ENCODE assay signal across 36 cellular contexts in the genomic region with DNA sequence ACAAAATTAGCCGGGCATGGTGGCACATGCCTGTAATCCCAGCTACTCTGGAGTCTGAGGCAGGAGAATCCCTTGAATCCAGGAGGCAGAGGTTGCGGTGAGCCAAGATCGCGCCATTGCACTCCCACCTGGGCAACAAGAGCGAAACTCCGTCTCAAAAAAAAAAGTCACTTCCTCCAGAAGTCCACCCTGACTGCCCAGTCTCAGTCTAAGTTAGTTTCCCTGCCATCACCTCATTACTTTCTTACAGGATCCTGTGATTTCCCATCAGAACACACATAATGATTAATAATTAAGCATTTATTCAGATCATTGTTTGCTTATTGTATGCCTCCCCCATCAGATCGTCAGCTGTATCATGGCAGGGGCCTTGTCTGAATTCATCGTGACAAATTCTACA. TPM values are rescaled to one million over a fixed set of nuclear protein-coding genes. Genes with fewer than 3 reads are reported as not detected.
"Had no signal": no experiment of that assay in that cellular context is flagged by ENCODE, and none has a peak within 500 bp of the region (broad histone marks: within the 10 kb centered on the region; RNA-seq: fewer than 3 reads in every experiment).

No MANE protein-coding gene starts in this region.

- H3K4me3 Mint-ChIP-seq: activated B cell treated with CpG ODN at 0.5 μM for 24 hours; activated CD4-positive, alpha-beta memory T cell treated with anti-CD3 and anti-CD28 coated beads for 36 hours; activated CD8-positive, alpha-beta memory T cell treated with anti-CD3 and anti-CD28 coated beads, Interleukin-2, amount 10 ng/mL, durations not matched to agents 7 days and 5 days; activated CD8-positive, alpha-beta T cell treated with anti-CD3 and anti-CD28 coated beads, Interleukin-2, amount 10 ng/mL, durations not matched to agents 7 days and 5 days; activated naive CD8-positive, alpha-beta T cell treated with anti-CD3 and anti-CD28 coated beads, Interleukin-2, amount 10 ng/mL, durations not matched to agents 7 days and 5 days; brain; dendritic cell treated with granulocyte-macrophage colony-stimulating factor and Interleukin-4, amounts not matched to agents 40 ng/mL and 50 ng/mL, for 4 days; endodermal cell; T-helper 1 cell treated with Interleukin-12 subunit alpha and Interleukin-12 subunit beta and Interleukin-4 antibody, amounts not matched to agents 30 μg/mL and 1 μg/mL, for 36 hours had no signal

- DNase-seq: activated B cell treated with CpG ODN at 0.5 μM for 24 hours; activated CD4-positive, alpha-beta memory T cell treated with anti-CD3 and anti-CD28 coated beads for 36 hours; activated CD4-positive, alpha-beta T cell treated with anti-CD3 and anti-CD28 coated beads for 48 hours; activated CD4-positive, alpha-beta T cell treated with anti-CD3 and anti-CD28 coated beads, Interleukin-2, amount 50 U/mL, for 1 hour; activated CD8-positive, alpha-beta memory T cell treated with anti-CD3 and anti-CD28 coated beads, Interleukin-2, amount 10 ng/mL, durations not matched to agents 7 days and 5 days; activated CD8-positive, alpha-beta memory T cell treated with anti-CD3 and anti-CD28 coated beads, Interleukin-2, amount 50 U/mL, for 4 hours; activated CD8-positive, alpha-beta T cell treated with anti-CD3 and anti-CD28 coated beads, Interleukin-2, amount 10 ng/mL, durations not matched to agents 7 days and 5 days; activated effector memory CD4-positive, alpha-beta T cell treated with Interleukin-2 at 50 U/mL for 16 hours; activated gamma-delta T cell treated with Interleukin-2 at 50 U/mL for 16 hours; activated naive CD4-positive, alpha-beta T cell treated with Interleukin-2 at 50 U/mL for 16 hours; activated naive CD8-positive, alpha-beta T cell treated with anti-CD3 and anti-CD28 coated beads, Interleukin-2, amount 10 ng/mL, durations not matched to agents 7 days and 5 days; activated T-cell treated with anti-CD3 and anti-CD28 coated beads, Interleukin-2, amount 50 U/mL, for 1 hour; activated T-cell treated with anti-CD3 and anti-CD28 coated beads, Interleukin-2, amount 50 U/mL, for 48 hours; central memory CD4-positive, alpha-beta T cell; cerebellar nuclear complex; dorsolateral prefrontal cortex; effector memory CD4-positive, alpha-beta T cell; erythroblast; foreskin keratinocyte; gastrocnemius medialis; heart right ventricle; T-helper 9 cell; WERI-Rb-1 had no signal

- H3K36me3 ChIP-seq: ascending aorta, breast epithelium, cardiac muscle cell, esophagus muscularis mucosa, gastrocnemius medialis, heart right ventricle, WERI-Rb-1 had no signal

- H3K9me3 ChIP-seq: ascending aorta, breast epithelium, esophagus muscularis mucosa, gastrocnemius medialis, heart right ventricle had no signal

- H3K4me1 Mint-ChIP-seq: activated B cell treated with CpG ODN at 0.5 μM for 24 hours had no signal

- H3K27me3 Mint-ChIP-seq: activated CD4-positive, alpha-beta memory T cell treated with anti-CD3 and anti-CD28 coated beads for 36 hours; activated CD8-positive, alpha-beta memory T cell treated with anti-CD3 and anti-CD28 coated beads, Interleukin-2, amount 10 ng/mL, durations not matched to agents 7 days and 5 days had no signal

- H3K4me3 ChIP-seq: ascending aorta, breast epithelium, cardiac muscle cell, coronary artery, dorsolateral prefrontal cortex, esophagus muscularis mucosa, gastrocnemius medialis, heart right ventricle, hepatocyte had no signal

- H3K27me3 ChIP-seq: ascending aorta, breast epithelium, cardiac muscle cell, dorsolateral prefrontal cortex, esophagus muscularis mucosa, foreskin keratinocyte, gastrocnemius medialis, heart right ventricle, hepatocyte had no signal

- H3K36me3 Mint-ChIP-seq: activated CD4-positive, alpha-beta memory T cell treated with anti-CD3 and anti-CD28 coated beads for 36 hours; activated CD8-positive, alpha-beta memory T cell treated with anti-CD3 and anti-CD28 coated beads, Interleukin-2, amount 10 ng/mL, durations not matched to agents 7 days and 5 days; activated naive CD4-positive, alpha-beta T cell treated with anti-CD3 and anti-CD28 coated beads, Interleukin-2, amount 50 U/mL, for 72 hours; activated naive CD8-positive, alpha-beta T cell treated with anti-CD3 and anti-CD28 coated beads, Interleukin-2, amount 10 ng/mL, durations not matched to agents 7 days and 5 days; brain had no signal

- H3K4me2 ChIP-seq: hepatocyte had no signal

- H3K79me2 ChIP-seq: hepatocyte had no signal

- ATAC-seq: activated CD8-positive, alpha-beta memory T cell treated with anti-CD3 and anti-CD28 coated beads, Interleukin-2, amount 10 ng/mL, durations not matched to agents 7 days and 5 days; activated CD8-positive, alpha-beta T cell treated with anti-CD3 and anti-CD28 coated beads, Interleukin-2, amount 10 ng/mL, durations not matched to agents 7 days and 5 days; activated naive CD4-positive, alpha-beta T cell treated with anti-CD3 and anti-CD28 coated beads, Interleukin-2, amount 50 U/mL, for 72 hours; foreskin keratinocyte; gastrocnemius medialis; heart right ventricle had no signal

- H3K27ac Mint-ChIP-seq: activated B cell treated with CpG ODN at 0.5 μM for 24 hours; activated CD4-positive, alpha-beta memory T cell treated with anti-CD3 and anti-CD28 coated beads for 36 hours; activated CD8-positive, alpha-beta memory T cell treated with anti-CD3 and anti-CD28 coated beads, Interleukin-2, amount 10 ng/mL, durations not matched to agents 7 days and 5 days; activated CD8-positive, alpha-beta T cell treated with anti-CD3 and anti-CD28 coated beads, Interleukin-2, amount 10 ng/mL, durations not matched to agents 7 days and 5 days; activated naive CD4-positive, alpha-beta T cell treated with anti-CD3 and anti-CD28 coated beads, Interleukin-2, amount 50 U/mL, for 72 hours; activated naive CD8-positive, alpha-beta T cell treated with anti-CD3 and anti-CD28 coated beads, Interleukin-2, amount 10 ng/mL, durations not matched to agents 7 days and 5 days; brain; dendritic cell treated with granulocyte-macrophage colony-stimulating factor and Interleukin-4, amounts not matched to agents 40 ng/mL and 50 ng/mL, for 4 days; endodermal cell; T-helper 1 cell treated with Interleukin-12 subunit alpha and Interleukin-12 subunit beta and Interleukin-4 antibody, amounts not matched to agents 30 μg/mL and 1 μg/mL, for 36 hours had no signal

- H3K27ac ChIP-seq: ascending aorta, breast epithelium, cardiac muscle cell, coronary artery, dorsolateral prefrontal cortex, esophagus muscularis mucosa, foreskin keratinocyte, gastrocnemius medialis, heart right ventricle, hepatocyte, WERI-Rb-1 had no signal

- H3K9me3 Mint-ChIP-seq: activated B cell treated with CpG ODN at 0.5 μM for 24 hours; activated CD4-positive, alpha-beta memory T cell treated with anti-CD3 and anti-CD28 coated beads for 36 hours; activated naive CD8-positive, alpha-beta T cell treated with anti-CD3 and anti-CD28 coated beads, Interleukin-2, amount 10 ng/mL, durations not matched to agents 7 days and 5 days; dendritic cell treated with granulocyte-macrophage colony-stimulating factor and Interleukin-4, amounts not matched to agents 40 ng/mL and 50 ng/mL, for 4 days; endodermal cell; T-helper 1 cell treated with Interleukin-12 subunit alpha and Interleukin-12 subunit beta and Interleukin-4 antibody, amounts not matched to agents 30 μg/mL and 1 μg/mL, for 36 hours had no signal

- H2AFZ ChIP-seq: hepatocyte had no signal

RNA-seq across cellular contexts. Expression of gene ABCC3, which starts 31.6 kb away (rescaled TPM):
- total RNA-seq: activated CD4-positive, alpha-beta memory T cell treated with anti-CD3 and anti-CD28 coated beads for 36 hours; activated CD8-positive, alpha-beta memory T cell treated with anti-CD3 and anti-CD28 coated beads for 36 hours; activated CD8-positive, alpha-beta memory T cell treated with anti-CD3 and anti-CD28 coated beads, Interleukin-2, amount 10 ng/mL, durations not matched to agents 7 days and 5 days; activated CD8-positive, alpha-beta T cell treated with anti-CD3 and anti-CD28 coated beads, Interleukin-2, amount 10 ng/mL, durations not matched to agents 7 days and 5 days; activated naive CD4-positive, alpha-beta T cell treated with anti-CD3 and anti-CD28 coated beads, Interleukin-2, amount 50 U/mL, for 72 hours; cardiac muscle cell; T-helper 2 cell treated with Interferon-gamma antibody and Interleukin-4, amounts not matched to agents 100 ng/mL and 5 ng/mL, for 36 hours had no signal
